Comparison of ENCODE assay signal across 14 cellular contexts in genomic region chr22:40720538-40721256, GRCh38. TPM values are rescaled to one million over a fixed set of nuclear protein-coding genes. Genes with fewer than 3 reads are reported as not detected.
DNase-seq lines count a peak whose midpoint lies in the region; ATAC-seq and TF ChIP-seq lines count a peak whose summit lies in the region.
"Had no signal": no experiment of that assay in that cellular context is flagged by ENCODE, and none has a peak within 500 bp of the region (broad histone marks: within the 10 kb centered on the region; RNA-seq: fewer than 3 reads in every experiment).

No MANE protein-coding gene starts in this region.

- no peak overlapping the region for H3K4me3 ChIP-seq in HUES6 (ENCODE audit: low read depth, low read length)
- no peak overlapping the region for H3K4me3 ChIP-seq in ectodermal cell (ENCODE audit: insufficient read depth, low read depth, low read length)
- no peak overlapping the region for H3K4me3 ChIP-seq in neural progenitor cell

- no peaks in the 10 kb centered on the region for H3K79me2 ChIP-seq in neural progenitor cell (ENCODE audit: low read depth)

- H3K4me2 ChIP-seq in neural progenitor cell: peak overlapping the region; percentile 35

- TF ChIP-seq CTCF in neural progenitor cell (IDR thresholded peaks at IDR 0.05): no peak

- H3K4me1 ChIP-seq in HUES6 (ENCODE audit: control insufficient read depth, insufficient read depth, low read length) (peaks cover 30% of the 10 kb centered on the region), ectodermal cell (ENCODE audit: control insufficient read depth, insufficient read depth, low read length) (peaks cover 9% of the 10 kb centered on the region), neural progenitor cell (peaks cover 18% of the 10 kb centered on the region)

- DNase-seq in D341Med (ENCODE audit: low spot score) (peak; percentile 24), neural progenitor cell (ENCODE audit: low spot score) (no peak), NCI-H226 (no peak), putamen (ENCODE audit: low spot score) (no peak)
- DNase-seq: CD4-positive, alpha-beta T cell; small intestine had no signal

- peak overlapping the region; percentile 82 for H3K27ac Mint-ChIP-seq in neural progenitor cell
- H3K27ac Mint-ChIP-seq: activated naive CD4-positive, alpha-beta T cell treated with anti-CD3 and anti-CD28 coated beads, Interleukin-2, amount 50 U/mL, for 24 hours; CD4-positive, alpha-beta T cell; memory B cell had no signal

- H3K9ac ChIP-seq in HUES6 (ENCODE audit: low read length): peak overlapping the region; percentile 34
- no peak overlapping the region for H3K9ac ChIP-seq in neural progenitor cell

- H3K4me1 Mint-ChIP-seq in neural progenitor cell: peaks cover 40% of the 10 kb centered on the region

- no peak overlapping the region for H2AFZ ChIP-seq in neural progenitor cell (replicated peaks)

- 77 to 85% methylated on average over 11 of the region's 11 CpGs for WGBS in ectodermal cell, 2 experiments

- H3F3A ChIP-seq in neural progenitor cell (ENCODE audit: low read depth): peaks cover 15% of the 10 kb centered on the region

- peaks cover 5% of the 10 kb centered on the region for H3K9me3 Mint-ChIP-seq in neural progenitor cell
- H3K9me3 Mint-ChIP-seq: activated naive CD4-positive, alpha-beta T cell treated with anti-CD3 and anti-CD28 coated beads, Interleukin-2, amount 50 U/mL, for 24 hours; CD4-positive, alpha-beta T cell; memory B cell had no signal

- H3K27me3 ChIP-seq in HUES6 (ENCODE audit: control insufficient read depth, insufficient read depth, low read length) (no peaks in the 10 kb centered on the region), ectodermal cell (ENCODE audit: control insufficient read depth, insufficient read depth, low read length, poor library complexity, severe bottlenecking) (peaks cover 17% of the 10 kb centered on the region), neural progenitor cell (no peaks in the 10 kb centered on the region)

- peak overlapping the region; percentile 46; the same call in 1 of the 2 replicates for H3K27ac ChIP-seq in HUES6 (ENCODE audit: low read depth, low read length)
- H3K27ac ChIP-seq in ectodermal cell (ENCODE audit: insufficient read depth, low read depth, low read length, poor library complexity, severe bottlenecking): peak overlapping the region; percentile 81
- H3K27ac ChIP-seq in neural progenitor cell: no peak overlapping the region

- no peaks in the 10 kb centered on the region for H4K20me1 ChIP-seq in neural progenitor cell (ENCODE audit: low read depth)

- peak overlapping the region; percentile 52 for H3K4me3 Mint-ChIP-seq in neural progenitor cell
- H3K4me3 Mint-ChIP-seq: activated naive CD4-positive, alpha-beta T cell treated with anti-CD3 and anti-CD28 coated beads, Interleukin-2, amount 50 U/mL, for 24 hours; CD4-positive, alpha-beta T cell; memory B cell had no signal

- no peaks in the 10 kb centered on the region for H3K36me3 ChIP-seq in HUES6 (ENCODE audit: control insufficient read depth, insufficient read depth, low read length)
- no peaks in the 10 kb centered on the region for H3K36me3 ChIP-seq in ectodermal cell (ENCODE audit: control insufficient read depth, insufficient read depth, low read length)
- H3K36me3 ChIP-seq in neural progenitor cell: no peaks in the 10 kb centered on the region

- H3K27me3 Mint-ChIP-seq in neural progenitor cell (ENCODE audit: insufficient read depth, low read depth): peaks cover 42% of the 10 kb centered on the region
- H3K27me3 Mint-ChIP-seq: activated naive CD4-positive, alpha-beta T cell treated with anti-CD3 and anti-CD28 coated beads, Interleukin-2, amount 50 U/mL, for 24 hours; CD4-positive, alpha-beta T cell had no signal

- no peaks in the 10 kb centered on the region for H3K36me3 Mint-ChIP-seq in neural progenitor cell
- H3K36me3 Mint-ChIP-seq: activated naive CD4-positive, alpha-beta T cell treated with anti-CD3 and anti-CD28 coated beads, Interleukin-2, amount 50 U/mL, for 24 hours had no signal

- no peak for ATAC-seq in GM19328 (IDR thresholded peaks at IDR 0.05; ENCODE audit: unreplicated experiment)
- no peak for ATAC-seq in GM19455 (IDR thresholded peaks at IDR 0.05; ENCODE audit: unreplicated experiment)

- H3K9me3 ChIP-seq in HUES6 (ENCODE audit: control insufficient read depth, insufficient read depth, low read depth, low read length) (no peaks in the 10 kb centered on the region), ectodermal cell (ENCODE audit: control insufficient read depth, low read length) (no peaks in the 10 kb centered on the region), neural progenitor cell (ENCODE audit: low read depth) (no peaks in the 10 kb centered on the region)

RNA-seq across cellular contexts. Expression of gene MCHR1, which starts 41.4 kb away (rescaled TPM):
- polyA plus RNA-seq in ectodermal cell (2013, experiment 1 of 4): 1.3 TPM
- polyA plus RNA-seq in ectodermal cell (2013, experiment 2 of 4): 1.2 TPM
- polyA plus RNA-seq in ectodermal cell (2013, experiment 3 of 4): 1.2 TPM
- 2.4 TPM for polyA plus RNA-seq in ectodermal cell (2013, experiment 4 of 4)
- total RNA-seq in neural progenitor cell (ENCODE audit: low replicate concordance): 0.45 and 2.1 TPM in 2 replicates
- total RNA-seq: activated CD8-positive, alpha-beta memory T cell treated with anti-CD3 and anti-CD28 coated beads for 36 hours; CD4-positive, alpha-beta T cell; T-helper 2 cell treated with Interferon-gamma antibody and Interleukin-4, amounts not matched to agents 100 ng/mL and 5 ng/mL, for 36 hours had no signal
